In the genomic region with DNA sequence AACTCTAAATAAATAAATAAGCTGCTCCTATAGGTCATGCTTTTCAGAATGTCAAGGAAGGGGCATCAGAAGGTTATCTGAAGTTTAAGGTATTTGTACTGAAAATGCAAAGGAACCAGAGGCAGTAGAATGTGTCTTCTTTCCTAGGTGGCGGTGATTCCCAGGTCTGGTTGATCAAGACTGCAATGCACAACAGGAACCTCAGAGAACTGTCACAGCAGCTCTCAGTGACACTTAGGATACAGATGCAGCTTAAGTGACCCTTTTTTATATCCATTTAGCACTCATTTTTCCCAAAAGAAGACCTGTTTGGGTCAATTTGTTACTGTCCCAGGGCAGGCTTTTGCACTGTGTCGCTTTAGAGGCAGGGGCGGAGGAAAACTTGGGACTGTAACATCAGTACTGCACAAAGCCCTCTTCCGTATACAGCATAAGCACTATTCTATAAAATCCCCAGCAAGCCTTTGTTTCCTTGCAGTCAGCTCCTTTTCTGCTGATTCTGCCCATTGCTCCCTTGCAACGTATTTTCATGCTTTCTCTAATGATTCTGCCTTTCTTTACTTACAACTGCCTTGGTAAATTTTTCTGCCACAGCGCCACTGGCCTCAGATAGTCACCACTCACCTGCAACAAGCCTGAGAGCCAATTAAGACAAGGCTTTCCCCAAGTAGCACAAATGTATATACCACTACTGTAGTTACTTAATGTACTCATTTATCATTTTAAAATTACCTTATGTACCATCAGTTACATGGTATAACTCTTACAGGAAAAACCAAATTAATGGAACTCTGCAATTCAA, we compare ENCODE assay signal across 23 cellular contexts. TPM values are rescaled to one million over a fixed set of nuclear protein-coding genes. Genes with fewer than 3 reads are reported as not detected.
A peak's percentile ranks its signal among the peaks of the same experiment; 100 is the strongest.
DNase-seq lines count a peak whose midpoint lies in the region; ATAC-seq and TF ChIP-seq lines count a peak whose summit lies in the region.
"Had no signal": no experiment of that assay in that cellular context is flagged by ENCODE, and none has a peak within 500 bp of the region (broad histone marks: within the 10 kb centered on the region; RNA-seq: fewer than 3 reads in every experiment).

No MANE protein-coding gene starts in this region.

- peaks cover 2% of the 10 kb centered on the region for H3K27me3 Mint-ChIP-seq in activated naive CD4-positive, alpha-beta T cell treated with anti-CD3 and anti-CD28 coated beads, Interleukin-2, amount 50 U/mL, for 24 hours
- H3K27me3 Mint-ChIP-seq in immature natural killer cell (ENCODE audit: low read depth in 3 of 3) = peaks cover 2 to 6% (median 6%) of the 10 kb centered on the region in 3 donors
- peaks cover 4% of the 10 kb centered on the region for H3K27me3 Mint-ChIP-seq in type B pancreatic cell

- DNase-seq in activated naive CD4-positive, alpha-beta T cell treated with anti-CD3 and anti-CD28 coated beads, Interleukin-2, amount 50 U/mL, for 72 hours (ENCODE audit: low spot score in 2 of 2) = no peak
- peak; percentile 1 for DNase-seq in NCI-H69 (lab: John Stamatoyannopoulos, UW)
- DNase-seq in immature natural killer cell = no peak
- no peak for DNase-seq in type B pancreatic cell (ENCODE audit: extremely low spot score, unreplicated experiment)
- no peak for DNase-seq in COR-L47 (lab: John Stamatoyannopoulos, UW)
- DNase-seq in NCI-H1417 (lab: John Stamatoyannopoulos, UW) = no peak
- DNase-seq in NOMO-1 treated with DMSO at 0.1 percent for 48 hours (lab: John Stamatoyannopoulos, UW; ENCODE audit: unreplicated experiment) = no peak
- DNase-seq: activated CD4-positive, alpha-beta T cell treated with anti-CD3 and anti-CD28 coated beads for 36 hours; activated naive CD8-positive, alpha-beta T cell treated with anti-CD3 and anti-CD28 coated beads, Interleukin-2, amount 10 ng/mL, durations not matched to agents 7 days and 5 days; caudate nucleus; cortex of kidney; foreskin fibroblast; heart left ventricle; KBM-7; kidney glomerular epithelial cell; MG63; NCI-H1436; NCI-H345; NCI-H748 treated with DMSO at 0.1 percent for 48 hours; psoas muscle; T-helper 17 cell had no signal

- H3K36me3 Mint-ChIP-seq in activated naive CD4-positive, alpha-beta T cell treated with anti-CD3 and anti-CD28 coated beads, Interleukin-2, amount 50 U/mL, for 24 hours = no peaks in the 10 kb centered on the region
- peaks cover 4 to 13% of the 10 kb centered on the region in 2 donors for H3K36me3 Mint-ChIP-seq in activated naive CD4-positive, alpha-beta T cell treated with anti-CD3 and anti-CD28 coated beads, Interleukin-2, amount 50 U/mL, for 72 hours
- H3K36me3 Mint-ChIP-seq in immature natural killer cell (no peaks in the 10 kb centered on the region), type B pancreatic cell (peaks cover 2% of the 10 kb centered on the region)

- no peak for ATAC-seq in activated naive CD4-positive, alpha-beta T cell treated with anti-CD3 and anti-CD28 coated beads, Interleukin-2, amount 50 U/mL, for 72 hours
- ATAC-seq: activated CD4-positive, alpha-beta T cell treated with anti-CD3 and anti-CD28 coated beads for 36 hours; esophagus mucosa; heart left ventricle; psoas muscle; T-helper 17 cell had no signal

- peak overlapping the region; percentile 72 for H3K4me3 Mint-ChIP-seq in activated naive CD4-positive, alpha-beta T cell treated with anti-CD3 and anti-CD28 coated beads, Interleukin-2, amount 50 U/mL, for 24 hours
- H3K4me3 Mint-ChIP-seq in immature natural killer cell = peak overlapping the region in 4 of 5 donors; percentile 22 to 88 (median 72)
- H3K4me3 Mint-ChIP-seq in type B pancreatic cell = peak overlapping the region; percentile 74

- H3K4me1 Mint-ChIP-seq in activated naive CD4-positive, alpha-beta T cell treated with anti-CD3 and anti-CD28 coated beads, Interleukin-2, amount 50 U/mL, for 24 hours = peaks cover 25% of the 10 kb centered on the region
- H3K4me1 Mint-ChIP-seq in immature natural killer cell = peaks cover 6 to 11% of the 10 kb centered on the region in 2 donors
- peaks cover 16% of the 10 kb centered on the region for H3K4me1 Mint-ChIP-seq in type B pancreatic cell (ENCODE audit: unreplicated experiment)

- no peak for TF ChIP-seq CTCF in type B pancreatic cell (conservative IDR thresholded peaks at IDR 0.05)

- no peaks in the 10 kb centered on the region for H3K9me3 Mint-ChIP-seq in activated naive CD4-positive, alpha-beta T cell treated with anti-CD3 and anti-CD28 coated beads, Interleukin-2, amount 50 U/mL, for 24 hours
- no peaks in the 10 kb centered on the region for H3K9me3 Mint-ChIP-seq in activated naive CD4-positive, alpha-beta T cell treated with anti-CD3 and anti-CD28 coated beads, Interleukin-2, amount 50 U/mL, for 72 hours
- no peaks in the 10 kb centered on the region for H3K9me3 Mint-ChIP-seq in immature natural killer cell
- H3K9me3 Mint-ChIP-seq in type B pancreatic cell = no peaks in the 10 kb centered on the region
- H3K9me3 Mint-ChIP-seq: activated naive CD8-positive, alpha-beta T cell treated with anti-CD3 and anti-CD28 coated beads, Interleukin-2, amount 10 ng/mL, durations not matched to agents 7 days and 5 days had no signal

- H3K27ac Mint-ChIP-seq in activated naive CD4-positive, alpha-beta T cell treated with anti-CD3 and anti-CD28 coated beads, Interleukin-2, amount 50 U/mL, for 24 hours = peak overlapping the region; percentile 15
- peak overlapping the region in 1 of 2 donors; percentile 23 for H3K27ac Mint-ChIP-seq in activated naive CD4-positive, alpha-beta T cell treated with anti-CD3 and anti-CD28 coated beads, Interleukin-2, amount 50 U/mL, for 72 hours
- H3K27ac Mint-ChIP-seq in immature natural killer cell = no peak overlapping the region
- H3K27ac Mint-ChIP-seq in type B pancreatic cell = no peak overlapping the region
- H3K27ac Mint-ChIP-seq: activated CD4-positive, alpha-beta T cell treated with anti-CD3 and anti-CD28 coated beads for 36 hours; T-helper 17 cell had no signal

RNA-seq across cellular contexts. Expression of a gene that starts 1.5 kb away (rescaled TPM):
- 10 to 100 TPM; 27.9 to 31.1 TPM for total RNA-seq in activated naive CD4-positive, alpha-beta T cell treated with anti-CD3 and anti-CD28 coated beads, Interleukin-2, amount 50 U/mL, for 72 hours
- polyA plus RNA-seq in immature natural killer cell = under 1 TPM in 2 of 3 donors, not detected in 1; 0.67 to 0.82 TPM
- total RNA-seq in type B pancreatic cell (ENCODE audit: low replicate concordance) = 3.8 and 15.2 TPM in 2 replicates
- total RNA-seq: T-helper 17 cell had no signal
